16 cellular contexts compared by ENCODE assay signal in the genomic region with DNA sequence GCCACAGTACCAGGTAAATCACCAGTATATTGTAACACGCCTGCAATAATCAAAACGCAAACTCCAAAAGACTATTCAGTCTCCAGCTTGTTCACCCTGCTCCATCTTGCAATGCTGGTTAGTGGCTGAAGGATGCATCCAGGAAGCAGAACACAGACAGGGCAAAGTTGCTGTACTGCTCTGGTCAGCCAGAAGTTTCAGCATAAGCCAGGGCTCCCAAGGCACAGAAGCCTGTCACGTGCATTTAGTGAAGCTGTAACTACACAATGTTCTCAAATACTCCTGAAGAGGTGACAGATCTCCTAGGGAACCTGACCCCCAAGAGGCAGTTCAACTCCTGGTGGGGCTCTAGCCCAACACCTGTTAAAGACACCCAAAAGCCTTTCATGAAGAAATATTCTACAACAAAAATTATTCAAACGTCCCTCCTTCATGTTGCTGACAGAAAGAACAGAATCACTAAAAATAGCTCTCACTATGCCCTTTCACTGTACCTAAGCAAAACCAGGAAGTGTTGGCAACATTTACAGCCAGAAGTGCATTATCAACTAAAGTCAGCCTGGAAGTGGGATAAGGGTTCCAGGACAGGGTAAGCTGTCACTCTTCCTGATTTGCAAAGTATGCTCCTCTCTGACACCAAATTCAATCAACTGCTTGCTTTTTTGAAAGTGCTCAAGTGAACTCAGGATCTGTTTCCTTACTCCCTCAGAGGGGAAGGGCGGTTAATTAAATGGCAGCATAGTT. TPM values are rescaled to one million over a fixed set of nuclear protein-coding genes. Genes with fewer than 3 reads are reported as not detected.
A peak's percentile ranks its signal among the peaks of the same experiment; 100 is the strongest.
DNase-seq lines count a peak whose midpoint lies in the region; ATAC-seq and TF ChIP-seq lines count a peak whose summit lies in the region.
"Had no signal": no experiment of that assay in that cellular context is flagged by ENCODE, and none has a peak within 500 bp of the region (broad histone marks: within the 10 kb centered on the region; RNA-seq: fewer than 3 reads in every experiment).

No MANE protein-coding gene starts in this region.

- H3K4me1 Mint-ChIP-seq in CD4-positive, CD25-positive, alpha-beta regulatory T cell, result peaks cover 0 to 16% (median 9%) of the 10 kb centered on the region in 4 donors
- peaks cover 5% of the 10 kb centered on the region for H3K4me1 Mint-ChIP-seq in endothelial cell (ENCODE audit: unreplicated experiment)
- H3K4me1 Mint-ChIP-seq in neural crest cell, result peaks cover 4% of the 10 kb centered on the region

- ATAC-seq in CD4-positive, CD25-positive, alpha-beta regulatory T cell (ENCODE audit: low read depth in 2 of 2), result no peak
- no peak for ATAC-seq in GM21825 (IDR thresholded peaks at IDR 0.05; ENCODE audit: unreplicated experiment)
- ATAC-seq in GM19397 (IDR thresholded peaks at IDR 0.05; ENCODE audit: unreplicated experiment), result no peak
- ATAC-seq: GM12878, GM23338 had no signal

- H3K36me3 Mint-ChIP-seq in CD4-positive, CD25-positive, alpha-beta regulatory T cell, result peaks cover 23% of the 10 kb centered on the region
- H3K36me3 Mint-ChIP-seq in endothelial cell (ENCODE audit: low read depth, unreplicated experiment), result no peaks in the 10 kb centered on the region
- H3K36me3 Mint-ChIP-seq in neural crest cell (ENCODE audit: low read depth), result peaks cover 8% of the 10 kb centered on the region

- no peak for DNase-seq in CD4-positive, CD25-positive, alpha-beta regulatory T cell
- DNase-seq in Kasumi-1 (lab: John Stamatoyannopoulos, UW), result peak; percentile 12 to 27
- no peak for DNase-seq in endothelial cell (ENCODE audit: low spot score)
- no peak for DNase-seq in neural crest cell (ENCODE audit: low read depth, low spot score)
- no peak for DNase-seq in middle frontal gyrus (ENCODE audit: extremely low spot score, low spot score)
- DNase-seq in stimulated activated naive CD4-positive, alpha-beta T cell (lab: John Stamatoyannopoulos, UW), result no peak
- DNase-seq: activated CD4-positive, alpha-beta T cell treated with anti-CD3 and anti-CD28 coated beads, Interleukin-2, amount 10 ng/mL, durations not matched to agents 24 days and 14 days; activated T-cell treated with anti-CD3 and anti-CD28 coated beads, Interleukin-2, amount 50 U/mL, for 48 hours; mammary epithelial cell; NCI-H2171; SW 1271 had no signal

- no peaks in the 10 kb centered on the region for H3K9me3 ChIP-seq in CD4-positive, CD25-positive, alpha-beta regulatory T cell (ENCODE audit: control insufficient read depth in 2 of 2, low read length in 2 of 2)

- no peaks in the 10 kb centered on the region for H3K9me3 Mint-ChIP-seq in CD4-positive, CD25-positive, alpha-beta regulatory T cell
- no peaks in the 10 kb centered on the region for H3K9me3 Mint-ChIP-seq in endothelial cell (ENCODE audit: unreplicated experiment)
- no peaks in the 10 kb centered on the region for H3K9me3 Mint-ChIP-seq in neural crest cell
- H3K9me3 Mint-ChIP-seq: activated CD4-positive, alpha-beta T cell treated with anti-CD3 and anti-CD28 coated beads, Interleukin-2, amount 10 ng/mL, durations not matched to agents 24 days and 14 days; GM23338 had no signal

- no peak overlapping the region for H3K4me3 ChIP-seq in CD4-positive, CD25-positive, alpha-beta regulatory T cell (ENCODE audit: low read depth, low read length)
- H3K4me3 ChIP-seq: GM12878, GM23338 had no signal

- no peak for TF ChIP-seq CTCF in endothelial cell (IDR thresholded peaks at IDR 0.05; ENCODE audit: unreplicated experiment)
- no peak for TF ChIP-seq CTCF in neural crest cell (conservative IDR thresholded peaks at IDR 0.05)

- peak overlapping the region; percentile 5 to 75 (median 33) for H3K27ac Mint-ChIP-seq in CD4-positive, CD25-positive, alpha-beta regulatory T cell
- H3K27ac Mint-ChIP-seq in endothelial cell (ENCODE audit: unreplicated experiment) (peak overlapping the region; percentile 17), neural crest cell (ENCODE audit: unreplicated experiment) (peak overlapping the region; percentile 10)
- H3K27ac Mint-ChIP-seq: activated CD4-positive, alpha-beta T cell treated with anti-CD3 and anti-CD28 coated beads, Interleukin-2, amount 10 ng/mL, durations not matched to agents 24 days and 14 days; GM23338 had no signal

- H3K27me3 Mint-ChIP-seq in CD4-positive, CD25-positive, alpha-beta regulatory T cell, result no peaks in the 10 kb centered on the region
- H3K27me3 Mint-ChIP-seq in endothelial cell (ENCODE audit: unreplicated experiment), result peaks cover 5% of the 10 kb centered on the region
- no peaks in the 10 kb centered on the region for H3K27me3 Mint-ChIP-seq in neural crest cell (ENCODE audit: low read depth)
- H3K27me3 Mint-ChIP-seq: activated CD4-positive, alpha-beta T cell treated with anti-CD3 and anti-CD28 coated beads, Interleukin-2, amount 10 ng/mL, durations not matched to agents 24 days and 14 days had no signal

- H3K4me3 Mint-ChIP-seq in CD4-positive, CD25-positive, alpha-beta regulatory T cell, result no peak overlapping the region
- H3K4me3 Mint-ChIP-seq in endothelial cell (ENCODE audit: unreplicated experiment) (no peak overlapping the region), neural crest cell (no peak overlapping the region)
- H3K4me3 Mint-ChIP-seq: activated CD4-positive, alpha-beta T cell treated with anti-CD3 and anti-CD28 coated beads, Interleukin-2, amount 10 ng/mL, durations not matched to agents 24 days and 14 days; GM23338 had no signal

- H3K4me1 ChIP-seq in CD4-positive, CD25-positive, alpha-beta regulatory T cell (ENCODE audit: control insufficient read depth, insufficient read depth, low read length, poor library complexity, severe bottlenecking), result peaks cover 6% of the 10 kb centered on the region
- H3K4me1 ChIP-seq: parathyroid adenoma had no signal

- H3K27ac ChIP-seq in CD4-positive, CD25-positive, alpha-beta regulatory T cell (ENCODE audit: insufficient read depth, low read length, poor library complexity, severe bottlenecking), result no peak overlapping the region
- H3K27ac ChIP-seq: parathyroid adenoma had no signal

- H3K36me3 ChIP-seq in CD4-positive, CD25-positive, alpha-beta regulatory T cell (ENCODE audit: control insufficient read depth, insufficient read depth, low read length), result peaks cover 68% of the 10 kb centered on the region

- no peaks in the 10 kb centered on the region for H3K27me3 ChIP-seq in CD4-positive, CD25-positive, alpha-beta regulatory T cell (ENCODE audit: control insufficient read depth, insufficient read depth, low read length)

RNA-seq across cellular contexts. Expression of a gene that starts 52.1 kb away (rescaled TPM):
- 16.7 TPM for total RNA-seq in CD4-positive, CD25-positive, alpha-beta regulatory T cell
- polyA plus RNA-seq in CD4-positive, CD25-positive, alpha-beta regulatory T cell, result 1 to 10 TPM; 5.3 to 9.4 (median 7.0) TPM
- 4.2 TPM for total RNA-seq in endothelial cell (ENCODE audit: unreplicated experiment)
- 11.8 and 12.3 TPM in 2 replicates for total RNA-seq in neural crest cell

Comparison
In these comparisons a context has a peak if more than half of its experiments do, and no peak if none do; other contexts are left out.
1. DNase-seq: peak in Kasumi-1 (2 of 2); none in CD4-positive, CD25-positive, alpha-beta regulatory T cell (0 of 3), endothelial cell (single experiment), neural crest cell (single experiment), middle frontal gyrus (single experiment) and stimulated activated naive CD4-positive, alpha-beta T cell (0 of 6).
2. Peak in every context shown above with its lines, with median percentiles within 50 percentile points of each other: H3K27ac Mint-ChIP-seq.